19 cellular contexts compared by ENCODE assay signal in the genomic region with DNA sequence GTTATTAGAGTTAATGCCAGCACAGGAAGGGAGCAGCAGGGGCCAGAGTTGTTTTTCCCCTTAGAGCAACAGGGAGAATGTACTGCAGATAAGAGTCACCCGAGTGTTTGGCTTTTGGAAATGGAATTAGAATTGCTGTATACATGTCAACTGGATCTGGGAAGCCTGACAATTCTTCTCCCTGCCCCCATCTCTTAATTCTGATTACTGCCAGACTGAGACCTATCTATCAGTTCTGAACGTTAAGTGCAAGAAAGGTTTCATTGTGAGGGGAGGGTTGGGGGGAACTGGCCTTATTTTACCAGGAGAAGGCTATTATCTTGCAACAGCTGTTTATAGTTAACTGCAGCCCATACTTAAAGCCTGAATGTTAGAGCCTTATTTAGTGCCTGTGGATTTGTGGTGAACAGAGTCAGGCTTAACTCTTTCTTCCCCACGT.
A peak's percentile ranks its signal among the peaks of the same experiment; 100 is the strongest.
DNase-seq lines count a peak whose midpoint lies in the region; TF ChIP-seq lines count a peak whose summit lies in the region.
"Had no signal": no experiment of that assay in that cellular context is flagged by ENCODE, and none has a peak within 500 bp of the region (broad histone marks: within the 10 kb centered on the region; RNA-seq: fewer than 3 reads in every experiment).

No MANE protein-coding gene starts in this region.

- H3K9me3 Mint-ChIP-seq in osteocyte (ENCODE audit: unreplicated experiment), result no peaks in the 10 kb centered on the region

- H3K4me1 ChIP-seq in esophagus muscularis mucosa, result peaks cover 0 to 3% (median 0%) of the 10 kb centered on the region in 4 donors
- H3K4me1 ChIP-seq: psoas muscle had no signal

- H3K4me3 ChIP-seq in WERI-Rb-1 (ENCODE audit: low read depth, low read length), result no peak overlapping the region; the same call in 1 of the 2 replicates
- peak overlapping the region in 1 of 2 donors; percentile 33 for H3K4me3 ChIP-seq in foreskin fibroblast (ENCODE audit: low read depth in 1 of 2, low read length in 2 of 2)
- H3K4me3 ChIP-seq in esophagus muscularis mucosa, result no peak overlapping the region
- H3K4me3 ChIP-seq: psoas muscle had no signal

- intact Hi-C loops in esophagus muscularis mucosa (cut with DNase I), result no loop called here

- no peak overlapping the region for H3K27ac ChIP-seq in WERI-Rb-1
- no peak overlapping the region for H3K27ac ChIP-seq in esophagus muscularis mucosa (replicated peaks in 1 of 4)
- H3K27ac ChIP-seq: KMS-11, psoas muscle had no signal

- no peak overlapping the region for H3K4me3 Mint-ChIP-seq in osteocyte (ENCODE audit: unreplicated experiment)
- H3K4me3 Mint-ChIP-seq: activated CD8-positive, alpha-beta memory T cell treated with anti-CD3 and anti-CD28 coated beads, Interleukin-2, amount 10 ng/mL, durations not matched to agents 7 days and 5 days; CD8-positive, alpha-beta T cell; endodermal cell; T-helper 1 cell treated with Interleukin-12 subunit alpha and Interleukin-12 subunit beta and Interleukin-4 antibody, amounts not matched to agents 30 μg/mL and 1 μg/mL, for 36 hours had no signal

- H3K27me3 ChIP-seq in WERI-Rb-1 (ENCODE audit: insufficient read depth, low read depth, severe bottlenecking) (no peaks in the 10 kb centered on the region), esophagus muscularis mucosa (no peaks in the 10 kb centered on the region)

- no peaks in the 10 kb centered on the region for H3K36me3 ChIP-seq in WERI-Rb-1
- no peaks in the 10 kb centered on the region for H3K36me3 ChIP-seq in esophagus muscularis mucosa

- WGBS in esophagus muscularis mucosa, result 16% methylated on average over 3 of the region's 3 CpGs

- DNase-seq in HCEC 1CT (peak; percentile 35), WERI-Rb-1 (peak; percentile 28), foreskin fibroblast (peak; percentile 52 to 70), osteocyte (ENCODE audit: extremely low spot score, unreplicated experiment) (no peak), NOMO-1 treated with dmso at 0.1 percent for 144 hours (lab: John Stamatoyannopoulos, UW; ENCODE audit: unreplicated experiment) (no peak), esophagus muscularis mucosa (ENCODE audit: extremely low spot score) (no peak), OCI-M2 (lab: John Stamatoyannopoulos, UW; ENCODE audit: unreplicated experiment) (no peak)
- DNase-seq in stimulated activated naive CD4-positive, alpha-beta T cell (lab: John Stamatoyannopoulos, UW), result no peak
- DNase-seq: activated CD8-positive, alpha-beta memory T cell treated with anti-CD3 and anti-CD28 coated beads, Interleukin-2, amount 10 ng/mL, durations not matched to agents 7 days and 5 days; activated naive CD4-positive, alpha-beta T cell treated with Interleukin-2 at 50 U/mL for 16 hours; CD8-positive, alpha-beta T cell; endodermal cell; glutamatergic neuron; kidney glomerular epithelial cell; NCI-H1417; NCI-H510A; psoas muscle had no signal

- no peak for TF ChIP-seq POLR2A in esophagus muscularis mucosa (IDR thresholded peaks at IDR 0.05; ENCODE audit: low read depth)

- peaks cover 46% of the 10 kb centered on the region for H3K4me1 Mint-ChIP-seq in osteocyte (ENCODE audit: unreplicated experiment)
- H3K4me1 Mint-ChIP-seq: activated CD8-positive, alpha-beta memory T cell treated with anti-CD3 and anti-CD28 coated beads, Interleukin-2, amount 10 ng/mL, durations not matched to agents 7 days and 5 days had no signal

- H3K27me3 Mint-ChIP-seq in osteocyte (ENCODE audit: unreplicated experiment), result no peaks in the 10 kb centered on the region
- H3K27me3 Mint-ChIP-seq: activated CD8-positive, alpha-beta memory T cell treated with anti-CD3 and anti-CD28 coated beads, Interleukin-2, amount 10 ng/mL, durations not matched to agents 7 days and 5 days had no signal

- H3K9me3 ChIP-seq in WERI-Rb-1 (ENCODE audit: severe bottlenecking) (no peaks in the 10 kb centered on the region), esophagus muscularis mucosa (peaks cover 0 to 10% (median 5%) of the 10 kb centered on the region in 4 donors)
- H3K9me3 ChIP-seq: psoas muscle had no signal

- H3K36me3 Mint-ChIP-seq in osteocyte (ENCODE audit: unreplicated experiment), result no peaks in the 10 kb centered on the region
- H3K36me3 Mint-ChIP-seq: activated CD8-positive, alpha-beta memory T cell treated with anti-CD3 and anti-CD28 coated beads, Interleukin-2, amount 10 ng/mL, durations not matched to agents 7 days and 5 days; CD8-positive, alpha-beta T cell had no signal

- peak overlapping the region; percentile 56 for H3K27ac Mint-ChIP-seq in osteocyte (ENCODE audit: unreplicated experiment)
- H3K27ac Mint-ChIP-seq: activated CD8-positive, alpha-beta memory T cell treated with anti-CD3 and anti-CD28 coated beads, Interleukin-2, amount 10 ng/mL, durations not matched to agents 7 days and 5 days; CD8-positive, alpha-beta T cell; endodermal cell; T-helper 1 cell treated with Interleukin-12 subunit alpha and Interleukin-12 subunit beta and Interleukin-4 antibody, amounts not matched to agents 30 μg/mL and 1 μg/mL, for 36 hours had no signal

- no peak for TF ChIP-seq CTCF in WERI-Rb-1 (IDR thresholded peaks at IDR 0.05; ENCODE audit: low read depth, low read length)
- no peak for TF ChIP-seq CTCF in foreskin fibroblast (IDR thresholded peaks at IDR 0.05; ENCODE audit: low read depth, low read length)
- no peak for TF ChIP-seq CTCF in osteocyte (IDR thresholded peaks at IDR 0.05)
- TF ChIP-seq CTCF in esophagus muscularis mucosa (IDR thresholded peaks at IDR 0.05), result no peak

- no peak for TF ChIP-seq EP300 in esophagus muscularis mucosa (IDR thresholded peaks at IDR 0.05)

Comparison
In these comparisons a context has a peak if more than half of its experiments do, and no peak if none do; other contexts are left out.
1. DNase-seq: peak in HCEC 1CT (single experiment), WERI-Rb-1 (single experiment) and foreskin fibroblast (2 of 2); none in osteocyte (single experiment), stimulated activated naive CD4-positive, alpha-beta T cell (0 of 6), NOMO-1 treated with dmso at 0.1 percent for 144 hours (single experiment), esophagus muscularis mucosa (single experiment) and OCI-M2 (single experiment).